18 cellular contexts compared by ENCODE assay signal in genomic region chr4:86641516-86642090, GRCh38.
"Had no signal": no experiment of that assay in that cellular context is flagged by ENCODE, and none has a peak within 500 bp of the region (broad histone marks: within the 10 kb centered on the region; RNA-seq: fewer than 3 reads in every experiment).

No MANE protein-coding gene starts in this region.

- FAIRE-seq: islet of Langerhans, urothelium cell line had no signal

- H3K4me1 Mint-ChIP-seq: naive thymus-derived CD4-positive, alpha-beta T cell had no signal

- H3K36me3 Mint-ChIP-seq: naive thymus-derived CD4-positive, alpha-beta T cell had no signal

- H3K27ac Mint-ChIP-seq: activated naive CD4-positive, alpha-beta T cell treated with anti-CD3 and anti-CD28 coated beads, Interleukin-2, amount 50 U/mL, for 72 hours; naive thymus-derived CD4-positive, alpha-beta T cell had no signal

- ATAC-seq: activated naive CD4-positive, alpha-beta T cell treated with anti-CD3 and anti-CD28 coated beads, Interleukin-2, amount 50 U/mL, for 72 hours; body of pancreas; gastrocnemius medialis; heart right ventricle; left lobe of liver; naive thymus-derived CD4-positive, alpha-beta T cell had no signal

- H3K27me3 Mint-ChIP-seq: naive thymus-derived CD4-positive, alpha-beta T cell had no signal

- DNase-seq: activated effector memory CD4-positive, alpha-beta T cell treated with anti-CD3 and anti-CD28 coated beads, Interleukin-2, amount 50 U/mL, for 16 hours; activated T-cell treated with anti-CD3 and anti-CD28 coated beads, Interleukin-2, amount 50 U/mL, for 1 hour; amniotic stem cell; body of pancreas; central memory CD4-positive, alpha-beta T cell; cortex of kidney; effector memory CD4-positive, alpha-beta T cell; gastrocnemius medialis; heart right ventricle; mammary epithelial cell; naive thymus-derived CD4-positive, alpha-beta T cell; posterior cingulate gyrus; stimulated activated CD4-positive, alpha-beta T cell treated with anti-CD3 and anti-CD28 coated beads, Interleukin-15, amount 100 ng/mL, for 24 hours; stimulated activated CD4-positive, alpha-beta T cell treated with anti-CD3 and anti-CD28 coated beads, Interleukin-4, amount 100 ng/mL, for 4 hours had no signal

- H3K4me3 Mint-ChIP-seq: naive thymus-derived CD4-positive, alpha-beta T cell had no signal
